8 cellular contexts compared by ENCODE assay signal in the genomic region with DNA sequence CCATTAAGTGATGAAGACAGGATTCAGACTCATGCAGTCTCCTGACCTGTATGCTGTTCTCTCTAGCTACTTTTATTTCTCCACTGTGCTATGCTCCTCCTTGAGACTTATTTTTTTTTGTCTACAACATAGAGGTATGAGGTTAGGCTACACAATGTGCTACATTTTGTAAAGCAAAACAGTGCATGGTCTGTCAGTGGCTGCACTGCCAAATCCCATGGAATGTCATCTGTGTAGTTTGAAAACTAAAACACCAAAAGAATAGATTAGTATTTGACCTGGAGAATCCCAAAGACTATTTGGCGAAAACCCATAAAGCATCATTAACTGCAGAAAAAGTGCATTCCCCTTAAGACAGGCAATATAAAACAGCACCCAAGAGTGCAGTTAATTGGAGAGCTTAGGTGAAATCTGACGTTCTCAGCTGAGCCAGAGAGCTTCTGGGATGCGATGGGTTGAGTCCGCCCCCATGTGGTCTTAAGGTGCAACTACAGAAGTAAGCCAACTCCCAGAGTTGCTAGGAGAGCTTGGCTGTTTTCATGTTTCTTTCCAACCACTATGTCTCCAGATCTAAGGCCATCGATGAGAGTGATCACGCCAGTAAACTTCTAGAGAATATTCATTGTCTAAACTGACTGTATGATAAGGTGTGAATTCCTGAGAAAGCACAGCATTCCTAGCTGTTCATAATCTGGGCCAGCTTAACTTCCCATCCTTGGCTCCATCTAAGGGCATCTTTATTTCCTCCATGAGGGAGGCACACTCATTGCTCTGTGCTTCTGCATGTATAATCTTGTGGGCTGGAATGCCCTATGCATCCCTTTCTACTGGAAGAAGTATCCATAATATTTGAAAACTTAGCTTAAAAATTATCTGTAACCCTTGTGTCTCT. TPM values are rescaled to one million over a fixed set of nuclear protein-coding genes. Genes with fewer than 3 reads are reported as not detected.
DNase-seq lines count a peak whose midpoint lies in the region; ATAC-seq and TF ChIP-seq lines count a peak whose summit lies in the region.

No MANE protein-coding gene starts in this region.

- H3K27ac Mint-ChIP-seq in chondrocyte (ENCODE audit: unreplicated experiment): no peak overlapping the region

- H3K36me3 Mint-ChIP-seq in chondrocyte (ENCODE audit: low read depth): no peaks in the 10 kb centered on the region

- no peak overlapping the region for H3K4me3 Mint-ChIP-seq in chondrocyte (ENCODE audit: unreplicated experiment)

- H3K27me3 Mint-ChIP-seq in chondrocyte (ENCODE audit: low read depth): peaks cover 14% of the 10 kb centered on the region

- no peaks in the 10 kb centered on the region for H3K9me3 Mint-ChIP-seq in chondrocyte (ENCODE audit: low read depth)

- H3K4me1 Mint-ChIP-seq in chondrocyte (ENCODE audit: low read depth): no peaks in the 10 kb centered on the region

- peak; percentile 94 for TF ChIP-seq CTCF in chondrocyte (IDR thresholded peaks at IDR 0.05)

- DNase-seq in AG20443 (ENCODE audit: low spot score): peak; percentile 84
- peak; percentile 80 for DNase-seq in NCI-H2029 (lab: John Stamatoyannopoulos, UW)
- DNase-seq in UCSD-AML1 (lab: John Stamatoyannopoulos, UW; ENCODE audit: unreplicated experiment): peak; percentile 20
- DNase-seq in chondrocyte (ENCODE audit: low spot score): no peak
- peak; percentile 85 for DNase-seq in left kidney (ENCODE audit: low read depth, low spot score)
- DNase-seq in stimulated activated CD4-positive, alpha-beta T cell treated with anti-CD3 and anti-CD28 coated beads, TNF-alpha, amount 100 ng/mL, for 48 hours (ENCODE audit: low read depth in 3 of 3): peak; percentile 12 to 22 (median 18)

- peak; percentile 98 for ATAC-seq in GM18511 (IDR thresholded peaks at IDR 0.05; ENCODE audit: unreplicated experiment)
- peak; percentile 95 for ATAC-seq in HG02938 (IDR thresholded peaks at IDR 0.05; ENCODE audit: unreplicated experiment)

RNA-seq across cellular contexts. Expression of a gene that starts 20.7 kb away (rescaled TPM):
- total RNA-seq in chondrocyte: 0.22 to 0.44 TPM (median 0.32 TPM) in 3 replicates
